ENCODE assay signal across 19 cellular contexts in genomic region chr9:120723547-120723946, GRCh38. TPM values are rescaled to one million over a fixed set of nuclear protein-coding genes. Genes with fewer than 3 reads are reported as not detected.
DNase-seq lines count a peak whose midpoint lies in the region; ATAC-seq and TF ChIP-seq lines count a peak whose summit lies in the region.
"Had no signal": no experiment of that assay in that cellular context is flagged by ENCODE, and none has a peak within 500 bp of the region (broad histone marks: within the 10 kb centered on the region; RNA-seq: fewer than 3 reads in every experiment).

No MANE protein-coding gene starts in this region.

- TF ChIP-seq CTCF in heart right ventricle (IDR thresholded peaks at IDR 0.05) = no peak
- no peak for TF ChIP-seq CTCF in tibial artery (IDR thresholded peaks at IDR 0.05)

- no peaks in the 10 kb centered on the region for H3K27me3 ChIP-seq in heart right ventricle
- no peaks in the 10 kb centered on the region for H3K27me3 ChIP-seq in tibial artery

- H3K27ac ChIP-seq in heart right ventricle (no peak overlapping the region), tibial artery (peak overlapping the region; percentile 3 to 55)
- H3K27ac ChIP-seq: SK-N-MC had no signal

- H3K4me3 ChIP-seq in heart right ventricle (no peak overlapping the region), tibial artery (no peak overlapping the region)
- H3K4me3 ChIP-seq: GM12878, SK-N-MC had no signal

- H3K4me1 ChIP-seq in heart right ventricle (peaks cover 0 to 7% (median 0%) of the 10 kb centered on the region in 9 donors), tibial artery (peaks cover 0 to 13% (median 0%) of the 10 kb centered on the region in 4 donors)

- ATAC-seq in heart right ventricle = peak in 5 of 8 donors; percentile 20 to 80 (median 51)
- no peak for ATAC-seq in left ventricle myocardium superior
- ATAC-seq in GM19035 (IDR thresholded peaks at IDR 0.05; ENCODE audit: unreplicated experiment) = no peak
- ATAC-seq: GM12878, PC-3 had no signal

- no peak for DNase-seq in heart right ventricle
- no peak for DNase-seq in left ventricle myocardium superior
- DNase-seq in astrocyte of the hippocampus (ENCODE audit: low read depth, low spot score) = peak; percentile 87
- DNase-seq in kidney glomerular epithelial cell (lab: John Stamatoyannopoulos, UW) = peak; percentile 68
- peak in 1 of 2 donors; percentile 79 for DNase-seq in tibial artery
- no peak for DNase-seq in ecto neural progenitor cell (ENCODE audit: low spot score)
- no peak for DNase-seq in NOMO-1 treated with DMSO at 0.1 percent for 48 hours (lab: John Stamatoyannopoulos, UW; ENCODE audit: unreplicated experiment)
- DNase-seq: activated CD4-positive, alpha-beta T cell treated with anti-CD3 and anti-CD28 coated beads, Interleukin-2, amount 50 U/mL, for 1 hour; activated naive CD4-positive, alpha-beta T cell treated with Interleukin-2 at 50 U/mL for 16 hours; effector CD4-positive, alpha-beta T cell; foreskin melanocyte; mesendoderm; NCI-H1694 treated with DMSO at 0.1 percent for 48 hours; NCI-H510A; PC-3; right cardiac atrium had no signal

- intact Hi-C loops in heart right ventricle (cut with DNase I) (no loop called here), left ventricle myocardium superior (cut with micrococcal nuclease) (no loop called here), tibial artery (cut with DNase I; ENCODE audit: low total_unique reads) (loop anchor here (5.0 kb wide), 1 partner anchor 1424 kb away; no protein-coding TSS in a partner anchor)

- H3K36me3 ChIP-seq in heart right ventricle (no peaks in the 10 kb centered on the region), tibial artery (no peaks in the 10 kb centered on the region)

- WGBS in heart right ventricle, 2 donors = 30 to 35% methylated on average over 2 of the region's 2 CpGs

- H3K9me3 ChIP-seq in heart right ventricle (no peaks in the 10 kb centered on the region), tibial artery (no peaks in the 10 kb centered on the region)

RNA-seq across cellular contexts. Expression of gene MEGF9, which starts 9.3 kb away (rescaled TPM):
- total RNA-seq in heart right ventricle (10 to 100 TPM in 5 of 10 donors, 1 to 10 TPM in 5; 5.2 to 39.1 (median 9.6) TPM), left ventricle myocardium superior (32.8 TPM)
- polyA plus RNA-seq in heart right ventricle = 1 to 10 TPM; 3.0 TPM

Comparison
In these comparisons a context has a peak if more than half of its experiments do, and no peak if none do; other contexts are left out.
1. ATAC-seq: peak in heart right ventricle (5 of 8); none in left ventricle myocardium superior (single experiment) and GM19035 (single experiment).
2. DNase-seq: peak in astrocyte of the hippocampus (single experiment) and kidney glomerular epithelial cell (single experiment); none in heart right ventricle (0 of 2), left ventricle myocardium superior (single experiment), ecto neural progenitor cell (single experiment) and NOMO-1 treated with DMSO at 0.1 percent for 48 hours (single experiment).
3. H3K27ac ChIP-seq: peak in tibial artery (2 of 2); none in heart right ventricle (0 of 10).